ENCODE assay signal across 1 cellular context in the genomic region with DNA sequence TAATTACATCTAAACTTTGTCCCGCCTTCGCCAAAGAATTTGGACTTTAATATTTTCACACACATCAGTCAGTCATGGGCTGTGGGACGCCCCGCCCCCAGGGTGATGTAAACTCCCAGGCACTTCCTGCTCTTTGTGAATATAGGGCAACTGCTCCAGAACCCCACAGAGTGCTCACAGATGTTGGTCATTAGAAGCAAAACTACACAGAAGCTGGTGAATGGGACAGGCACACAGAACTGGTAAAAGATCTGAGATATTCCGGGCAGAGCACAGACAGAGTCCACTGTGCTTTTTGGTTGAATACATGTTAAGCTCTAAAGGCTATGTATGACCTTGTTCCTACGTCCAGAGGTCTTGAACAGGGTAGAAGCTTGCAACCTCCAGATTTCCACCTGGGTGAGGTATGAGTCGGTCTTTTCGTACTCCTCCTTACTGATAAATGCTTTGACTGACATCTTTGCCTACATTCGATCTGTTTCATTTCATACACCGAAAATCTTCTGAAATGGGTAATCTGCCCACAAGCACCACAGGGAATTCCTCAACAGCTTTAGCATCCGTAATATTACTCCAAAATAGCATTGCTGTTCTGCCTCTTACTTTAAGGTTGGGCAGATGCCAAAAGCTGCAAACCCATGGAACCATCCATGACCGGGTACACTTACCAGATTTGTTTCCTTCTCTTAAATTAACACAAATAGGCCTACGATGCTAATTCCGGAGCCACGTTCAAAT.
TF ChIP-seq lines count a peak whose summit lies in the region.

No MANE protein-coding gene starts in this region.

TF ChIP-seq in H1, 55 proteins besides CTCF, POLR2A, EP300 and RAD21 (continued from another document):
- TF ChIP-seq, protein P1, sequence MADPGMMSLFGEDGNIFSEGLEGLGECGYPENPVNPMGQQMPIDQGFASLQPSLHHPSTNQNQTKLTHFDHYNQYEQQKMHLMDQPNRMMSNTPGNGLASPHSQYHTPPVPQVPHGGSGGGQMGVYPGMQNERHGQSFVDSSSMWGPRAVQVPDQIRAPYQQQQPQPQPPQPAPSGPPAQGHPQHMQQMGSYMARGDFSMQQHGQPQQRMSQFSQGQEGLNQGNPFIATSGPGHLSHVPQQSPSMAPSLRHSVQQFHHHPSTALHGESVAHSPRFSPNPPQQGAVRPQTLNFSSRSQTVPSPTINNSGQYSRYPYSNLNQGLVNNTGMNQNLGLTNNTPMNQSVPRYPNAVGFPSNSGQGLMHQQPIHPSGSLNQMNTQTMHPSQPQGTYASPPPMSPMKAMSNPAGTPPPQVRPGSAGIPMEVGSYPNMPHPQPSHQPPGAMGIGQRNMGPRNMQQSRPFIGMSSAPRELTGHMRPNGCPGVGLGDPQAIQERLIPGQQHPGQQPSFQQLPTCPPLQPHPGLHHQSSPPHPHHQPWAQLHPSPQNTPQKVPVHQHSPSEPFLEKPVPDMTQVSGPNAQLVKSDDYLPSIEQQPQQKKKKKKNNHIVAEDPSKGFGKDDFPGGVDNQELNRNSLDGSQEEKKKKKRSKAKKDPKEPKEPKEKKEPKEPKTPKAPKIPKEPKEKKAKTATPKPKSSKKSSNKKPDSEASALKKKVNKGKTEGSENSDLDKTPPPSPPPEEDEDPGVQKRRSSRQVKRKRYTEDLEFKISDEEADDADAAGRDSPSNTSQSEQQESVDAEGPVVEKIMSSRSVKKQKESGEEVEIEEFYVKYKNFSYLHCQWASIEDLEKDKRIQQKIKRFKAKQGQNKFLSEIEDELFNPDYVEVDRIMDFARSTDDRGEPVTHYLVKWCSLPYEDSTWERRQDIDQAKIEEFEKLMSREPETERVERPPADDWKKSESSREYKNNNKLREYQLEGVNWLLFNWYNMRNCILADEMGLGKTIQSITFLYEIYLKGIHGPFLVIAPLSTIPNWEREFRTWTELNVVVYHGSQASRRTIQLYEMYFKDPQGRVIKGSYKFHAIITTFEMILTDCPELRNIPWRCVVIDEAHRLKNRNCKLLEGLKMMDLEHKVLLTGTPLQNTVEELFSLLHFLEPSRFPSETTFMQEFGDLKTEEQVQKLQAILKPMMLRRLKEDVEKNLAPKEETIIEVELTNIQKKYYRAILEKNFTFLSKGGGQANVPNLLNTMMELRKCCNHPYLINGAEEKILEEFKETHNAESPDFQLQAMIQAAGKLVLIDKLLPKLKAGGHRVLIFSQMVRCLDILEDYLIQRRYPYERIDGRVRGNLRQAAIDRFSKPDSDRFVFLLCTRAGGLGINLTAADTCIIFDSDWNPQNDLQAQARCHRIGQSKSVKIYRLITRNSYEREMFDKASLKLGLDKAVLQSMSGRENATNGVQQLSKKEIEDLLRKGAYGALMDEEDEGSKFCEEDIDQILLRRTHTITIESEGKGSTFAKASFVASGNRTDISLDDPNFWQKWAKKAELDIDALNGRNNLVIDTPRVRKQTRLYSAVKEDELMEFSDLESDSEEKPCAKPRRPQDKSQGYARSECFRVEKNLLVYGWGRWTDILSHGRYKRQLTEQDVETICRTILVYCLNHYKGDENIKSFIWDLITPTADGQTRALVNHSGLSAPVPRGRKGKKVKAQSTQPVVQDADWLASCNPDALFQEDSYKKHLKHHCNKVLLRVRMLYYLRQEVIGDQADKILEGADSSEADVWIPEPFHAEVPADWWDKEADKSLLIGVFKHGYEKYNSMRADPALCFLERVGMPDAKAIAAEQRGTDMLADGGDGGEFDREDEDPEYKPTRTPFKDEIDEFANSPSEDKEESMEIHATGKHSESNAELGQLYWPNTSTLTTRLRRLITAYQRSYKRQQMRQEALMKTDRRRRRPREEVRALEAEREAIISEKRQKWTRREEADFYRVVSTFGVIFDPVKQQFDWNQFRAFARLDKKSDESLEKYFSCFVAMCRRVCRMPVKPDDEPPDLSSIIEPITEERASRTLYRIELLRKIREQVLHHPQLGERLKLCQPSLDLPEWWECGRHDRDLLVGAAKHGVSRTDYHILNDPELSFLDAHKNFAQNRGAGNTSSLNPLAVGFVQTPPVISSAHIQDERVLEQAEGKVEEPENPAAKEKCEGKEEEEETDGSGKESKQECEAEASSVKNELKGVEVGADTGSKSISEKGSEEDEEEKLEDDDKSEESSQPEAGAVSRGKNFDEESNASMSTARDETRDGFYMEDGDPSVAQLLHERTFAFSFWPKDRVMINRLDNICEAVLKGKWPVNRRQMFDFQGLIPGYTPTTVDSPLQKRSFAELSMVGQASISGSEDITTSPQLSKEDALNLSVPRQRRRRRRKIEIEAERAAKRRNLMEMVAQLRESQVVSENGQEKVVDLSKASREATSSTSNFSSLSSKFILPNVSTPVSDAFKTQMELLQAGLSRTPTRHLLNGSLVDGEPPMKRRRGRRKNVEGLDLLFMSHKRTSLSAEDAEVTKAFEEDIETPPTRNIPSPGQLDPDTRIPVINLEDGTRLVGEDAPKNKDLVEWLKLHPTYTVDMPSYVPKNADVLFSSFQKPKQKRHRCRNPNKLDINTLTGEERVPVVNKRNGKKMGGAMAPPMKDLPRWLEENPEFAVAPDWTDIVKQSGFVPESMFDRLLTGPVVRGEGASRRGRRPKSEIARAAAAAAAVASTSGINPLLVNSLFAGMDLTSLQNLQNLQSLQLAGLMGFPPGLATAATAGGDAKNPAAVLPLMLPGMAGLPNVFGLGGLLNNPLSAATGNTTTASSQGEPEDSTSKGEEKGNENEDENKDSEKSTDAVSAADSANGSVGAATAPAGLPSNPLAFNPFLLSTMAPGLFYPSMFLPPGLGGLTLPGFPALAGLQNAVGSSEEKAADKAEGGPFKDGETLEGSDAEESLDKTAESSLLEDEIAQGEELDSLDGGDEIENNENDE (IDR thresholded peaks at IDR 0.05; ENCODE audit: insufficient replicate concordance, low read length): no peak
- TF ChIP-seq JUND (IDR thresholded peaks at IDR 0.05; ENCODE audit: low read length) (no peak), CBX5 (IDR thresholded peaks at IDR 0.05; ENCODE audit: low read depth, low read length) (no peak)
